7 cellular contexts compared by ENCODE assay signal in the genomic region with DNA sequence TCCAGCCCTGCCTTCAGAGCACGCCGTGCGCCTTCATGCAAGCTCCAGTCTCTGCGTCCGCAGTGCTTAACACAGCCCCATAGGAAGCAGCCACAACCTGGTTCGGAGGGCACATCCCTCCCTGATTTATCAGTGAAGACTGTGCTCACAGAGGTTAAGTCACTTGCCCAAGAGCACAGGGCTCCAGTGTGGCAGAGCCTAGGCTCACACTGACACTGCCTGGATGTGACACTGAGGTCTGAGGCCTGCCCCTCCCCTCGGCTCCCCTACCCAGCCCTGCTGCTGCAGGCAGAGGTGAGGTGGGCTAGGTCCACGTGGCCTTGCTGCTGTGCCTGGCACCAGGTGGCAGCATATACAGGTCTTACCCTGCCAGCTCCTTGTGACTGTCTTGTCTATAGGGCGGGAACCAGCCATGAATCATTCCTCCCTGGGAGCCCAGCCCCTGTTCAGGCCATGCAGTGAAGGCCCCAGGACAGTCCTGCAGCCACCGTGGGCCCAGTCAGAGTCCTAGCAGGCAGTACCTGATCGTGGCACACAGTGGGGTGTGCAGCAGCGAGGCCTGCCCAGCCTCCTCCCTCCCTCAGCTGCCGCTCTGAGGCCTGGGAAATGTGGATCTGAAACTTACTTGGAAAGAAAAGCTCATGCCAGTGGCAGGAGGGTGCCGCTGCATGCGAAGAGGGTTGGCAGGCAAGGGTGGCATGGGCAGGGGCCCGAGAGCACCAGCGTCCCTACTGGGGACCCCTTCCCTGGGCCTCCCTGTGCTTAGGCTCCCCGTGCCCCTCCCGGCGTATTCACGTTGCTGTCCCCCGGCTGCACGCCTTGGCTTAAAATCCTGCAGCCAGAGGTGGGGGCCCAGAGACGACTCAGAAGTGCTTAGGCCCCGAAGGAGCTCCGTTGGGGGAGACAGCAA.
DNase-seq lines count a peak whose midpoint lies in the region; ATAC-seq and TF ChIP-seq lines count a peak whose summit lies in the region.

No MANE protein-coding gene starts in this region.

- peak; percentile 14 for TF ChIP-seq CTCF in fibroblast of mammary gland (conservative IDR thresholded peaks at IDR 0.05; ENCODE audit: control insufficient read depth, insufficient read depth, low read depth, low read length)

- peak overlapping the region; percentile 88 for H2AFZ ChIP-seq in neuron (ENCODE audit: low read depth, low read length)

- peak; percentile 12 to 60 for DNase-seq in NCI-H526 (lab: John Stamatoyannopoulos, UW)
- DNase-seq in activated T-helper 1 cell treated with Interleukin-2 at 50 U/mL for 16 hours (ENCODE audit: low read depth) = peak; percentile 70
- DNase-seq in fibroblast of mammary gland (ENCODE audit: low read depth) = peak; percentile 56

- peaks cover 8% of the 10 kb centered on the region for H3K36me3 ChIP-seq in neuron (ENCODE audit: insufficient read depth, low read length)

- no peaks in the 10 kb centered on the region for H3K9me3 ChIP-seq in neuron (ENCODE audit: low read length)

- H3K4me1 ChIP-seq in neuron (ENCODE audit: insufficient read depth, low read length) = peaks cover 30% of the 10 kb centered on the region

- H3K27me3 ChIP-seq in neuron (ENCODE audit: insufficient read depth, low read length) = no peaks in the 10 kb centered on the region

- ATAC-seq in GM18511 (IDR thresholded peaks at IDR 0.05; ENCODE audit: unreplicated experiment) = peak; percentile 40
- ATAC-seq in GM18520 (IDR thresholded peaks at IDR 0.05; ENCODE audit: unreplicated experiment) = no peak
- ATAC-seq in HG03045 (IDR thresholded peaks at IDR 0.05; ENCODE audit: unreplicated experiment) = no peak

- peak overlapping the region; percentile 49 for H3K4me3 ChIP-seq in fibroblast of mammary gland (ENCODE audit: control insufficient read depth, low read depth, low read length)
- peak overlapping the region; percentile 55 for H3K4me3 ChIP-seq in neuron (ENCODE audit: low read length)
